Comparison of ENCODE assay signal across 1 cellular context in genomic region chr20:33276303-33277113, GRCh38.
TF ChIP-seq lines count a peak whose summit lies in the region.

No MANE protein-coding gene starts in this region.

TF ChIP-seq in HepG2, 621 proteins besides CTCF, POLR2A, EP300 and RAD21 (continues in another document):
- TF ChIP-seq NFRKB (IDR thresholded peaks at IDR 0.05) (no peak), ARNTL (CRISPR knock-in tag; IDR thresholded peaks at IDR 0.05) (no peak), BORCS8-MEF2B (CRISPR knock-in tag; IDR thresholded peaks at IDR 0.05) (peak; percentile 75), MAX (IDR thresholded peaks at IDR 0.05) (peak; percentile 45; the same call in 1 of the 2 replicates), ZNF644 (CRISPR knock-in tag; IDR thresholded peaks at IDR 0.05; ENCODE audit: low read depth) (0 out of 2 replicates have a peak, but pooled peaks have one; percentile 57), ZNF451 (CRISPR knock-in tag; IDR thresholded peaks at IDR 0.05) (peak; percentile 63; the same call in 1 of the 2 replicates), ZNF350 (CRISPR knock-in tag; IDR thresholded peaks at IDR 0.05; ENCODE audit: borderline replicate concordance, low read depth) (0 out of 2 replicates have a peak, but pooled peaks have one; percentile 83), KDM2A (CRISPR knock-in tag; IDR thresholded peaks at IDR 0.05; ENCODE audit: borderline replicate concordance, low read depth) (peak; percentile 37; the same call in 1 of the 2 replicates), ZFAT (CRISPR knock-in tag; conservative IDR thresholded peaks at IDR 0.05) (no peak), SAP130 (CRISPR knock-in tag; IDR thresholded peaks at IDR 0.05; ENCODE audit: low read depth) (peak; percentile 54), FOXA3 (CRISPR knock-in tag; IDR thresholded peaks at IDR 0.05) (0 out of 2 replicates have a peak, but pooled peaks have one; percentile 21), ZKSCAN1 (IDR thresholded peaks at IDR 0.05; ENCODE audit: low read length) (peak; percentile 57; the same call in 1 of the 2 replicates), ZBTB38 (CRISPR knock-in tag; IDR thresholded peaks at IDR 0.05) (peak; percentile 49; the same call in 1 of the 2 replicates), ZFP36 (IDR thresholded peaks at IDR 0.05; ENCODE audit: borderline replicate concordance, low read depth, low read length, partially characterized antibody) (peak; percentile 81), ZFY (CRISPR knock-in tag; IDR thresholded peaks at IDR 0.05) (peak; percentile 24; the same call in 1 of the 2 replicates), ZFP36L1 (CRISPR knock-in tag; IDR thresholded peaks at IDR 0.05) (no peak), HIC2 (CRISPR knock-in tag; IDR thresholded peaks at IDR 0.05; ENCODE audit: low read depth) (peak; percentile 46; the same call in 1 of the 2 replicates), HNRNPK (IDR thresholded peaks at IDR 0.05; ENCODE audit: low read depth, low read length, poor library complexity, severe bottlenecking) (peak; percentile 72), ZNF709 (CRISPR knock-in tag; IDR thresholded peaks at IDR 0.05) (0 out of 2 replicates have a peak, but pooled peaks have one; percentile 14), KDM1A (CRISPR knock-in tag; IDR thresholded peaks at IDR 0.05) (peak; percentile 96), TBX2 (CRISPR knock-in tag; IDR thresholded peaks at IDR 0.05; ENCODE audit: borderline replicate concordance) (peak; percentile 55; the same call in 1 of the 2 replicates), ZNF570 (CRISPR knock-in tag; IDR thresholded peaks at IDR 0.05; ENCODE audit: borderline replicate concordance) (no peak), HNRNPL (IDR thresholded peaks at IDR 0.05; ENCODE audit: low read depth, low read length) (0 out of 2 replicates have a peak, but pooled peaks have one; percentile 28), KDM3A (CRISPR knock-in tag; IDR thresholded peaks at IDR 0.05; ENCODE audit: low read depth) (0 out of 2 replicates have a peak, but pooled peaks have one; percentile 31), TARDBP (CRISPR knock-in tag; IDR thresholded peaks at IDR 0.05) (peak; percentile 47; the same call in 1 of the 2 replicates), ZMYM3 (CRISPR knock-in tag; IDR thresholded peaks at IDR 0.05) (peak; percentile 100), ZFP91 (CRISPR knock-in tag; IDR thresholded peaks at IDR 0.05; ENCODE audit: borderline replicate concordance) (peak; percentile 57; the same call in 1 of the 2 replicates), REPIN1 (CRISPR knock-in tag; IDR thresholded peaks at IDR 0.05; ENCODE audit: borderline replicate concordance, low read depth) (peak; percentile 55; the same call in 1 of the 2 replicates), ZNF713 (CRISPR knock-in tag; IDR thresholded peaks at IDR 0.05) (no peak), HDAC1 (CRISPR knock-in tag; IDR thresholded peaks at IDR 0.05) (peak; percentile 84), ZNF331 (CRISPR knock-in tag; IDR thresholded peaks at IDR 0.05) (peak; percentile 74; the same call in 1 of the 2 replicates)
- TF ChIP-seq, protein P1, sequence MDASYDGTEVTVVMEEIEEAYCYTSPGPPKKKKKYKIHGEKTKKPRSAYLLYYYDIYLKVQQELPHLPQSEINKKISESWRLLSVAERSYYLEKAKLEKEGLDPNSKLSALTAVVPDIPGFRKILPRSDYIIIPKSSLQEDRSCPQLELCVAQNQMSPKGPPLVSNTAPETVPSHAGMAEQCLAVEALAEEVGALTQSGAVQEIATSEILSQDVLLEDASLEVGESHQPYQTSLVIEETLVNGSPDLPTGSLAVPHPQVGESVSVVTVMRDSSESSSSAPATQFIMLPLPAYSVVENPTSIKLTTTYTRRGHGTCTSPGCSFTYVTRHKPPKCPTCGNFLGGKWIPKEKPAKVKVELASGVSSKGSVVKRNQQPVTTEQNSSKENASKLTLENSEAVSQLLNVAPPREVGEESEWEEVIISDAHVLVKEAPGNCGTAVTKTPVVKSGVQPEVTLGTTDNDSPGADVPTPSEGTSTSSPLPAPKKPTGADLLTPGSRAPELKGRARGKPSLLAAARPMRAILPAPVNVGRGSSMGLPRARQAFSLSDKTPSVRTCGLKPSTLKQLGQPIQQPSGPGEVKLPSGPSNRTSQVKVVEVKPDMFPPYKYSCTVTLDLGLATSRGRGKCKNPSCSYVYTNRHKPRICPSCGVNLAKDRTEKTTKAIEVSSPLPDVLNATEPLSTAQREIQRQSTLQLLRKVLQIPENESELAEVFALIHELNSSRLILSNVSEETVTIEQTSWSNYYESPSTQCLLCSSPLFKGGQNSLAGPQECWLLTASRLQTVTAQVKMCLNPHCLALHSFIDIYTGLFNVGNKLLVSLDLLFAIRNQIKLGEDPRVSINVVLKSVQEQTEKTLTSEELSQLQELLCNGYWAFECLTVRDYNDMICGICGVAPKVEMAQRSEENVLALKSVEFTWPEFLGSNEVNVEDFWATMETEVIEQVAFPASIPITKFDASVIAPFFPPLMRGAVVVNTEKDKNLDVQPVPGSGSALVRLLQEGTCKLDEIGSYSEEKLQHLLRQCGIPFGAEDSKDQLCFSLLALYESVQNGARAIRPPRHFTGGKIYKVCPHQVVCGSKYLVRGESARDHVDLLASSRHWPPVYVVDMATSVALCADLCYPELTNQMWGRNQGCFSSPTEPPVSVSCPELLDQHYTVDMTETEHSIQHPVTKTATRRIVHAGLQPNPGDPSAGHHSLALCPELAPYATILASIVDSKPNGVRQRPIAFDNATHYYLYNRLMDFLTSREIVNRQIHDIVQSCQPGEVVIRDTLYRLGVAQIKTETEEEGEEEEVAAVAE (CRISPR knock-in tag; IDR thresholded peaks at IDR 0.05; ENCODE audit: borderline replicate concordance), result 0 out of 2 replicates have a peak, but pooled peaks have one; percentile 41
- TF ChIP-seq, protein P2, sequence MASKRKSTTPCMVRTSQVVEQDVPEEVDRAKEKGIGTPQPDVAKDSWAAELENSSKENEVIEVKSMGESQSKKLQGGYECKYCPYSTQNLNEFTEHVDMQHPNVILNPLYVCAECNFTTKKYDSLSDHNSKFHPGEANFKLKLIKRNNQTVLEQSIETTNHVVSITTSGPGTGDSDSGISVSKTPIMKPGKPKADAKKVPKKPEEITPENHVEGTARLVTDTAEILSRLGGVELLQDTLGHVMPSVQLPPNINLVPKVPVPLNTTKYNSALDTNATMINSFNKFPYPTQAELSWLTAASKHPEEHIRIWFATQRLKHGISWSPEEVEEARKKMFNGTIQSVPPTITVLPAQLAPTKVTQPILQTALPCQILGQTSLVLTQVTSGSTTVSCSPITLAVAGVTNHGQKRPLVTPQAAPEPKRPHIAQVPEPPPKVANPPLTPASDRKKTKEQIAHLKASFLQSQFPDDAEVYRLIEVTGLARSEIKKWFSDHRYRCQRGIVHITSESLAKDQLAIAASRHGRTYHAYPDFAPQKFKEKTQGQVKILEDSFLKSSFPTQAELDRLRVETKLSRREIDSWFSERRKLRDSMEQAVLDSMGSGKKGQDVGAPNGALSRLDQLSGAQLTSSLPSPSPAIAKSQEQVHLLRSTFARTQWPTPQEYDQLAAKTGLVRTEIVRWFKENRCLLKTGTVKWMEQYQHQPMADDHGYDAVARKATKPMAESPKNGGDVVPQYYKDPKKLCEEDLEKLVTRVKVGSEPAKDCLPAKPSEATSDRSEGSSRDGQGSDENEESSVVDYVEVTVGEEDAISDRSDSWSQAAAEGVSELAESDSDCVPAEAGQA (IDR thresholded peaks at IDR 0.05; ENCODE audit: low read depth), result 0 out of 2 replicates have a peak, but pooled peaks have one; percentile 31
- TF ChIP-seq, protein P2 (CRISPR knock-in tag; IDR thresholded peaks at IDR 0.05; ENCODE audit: borderline replicate concordance), result no peak
- TF ChIP-seq, protein P3, sequence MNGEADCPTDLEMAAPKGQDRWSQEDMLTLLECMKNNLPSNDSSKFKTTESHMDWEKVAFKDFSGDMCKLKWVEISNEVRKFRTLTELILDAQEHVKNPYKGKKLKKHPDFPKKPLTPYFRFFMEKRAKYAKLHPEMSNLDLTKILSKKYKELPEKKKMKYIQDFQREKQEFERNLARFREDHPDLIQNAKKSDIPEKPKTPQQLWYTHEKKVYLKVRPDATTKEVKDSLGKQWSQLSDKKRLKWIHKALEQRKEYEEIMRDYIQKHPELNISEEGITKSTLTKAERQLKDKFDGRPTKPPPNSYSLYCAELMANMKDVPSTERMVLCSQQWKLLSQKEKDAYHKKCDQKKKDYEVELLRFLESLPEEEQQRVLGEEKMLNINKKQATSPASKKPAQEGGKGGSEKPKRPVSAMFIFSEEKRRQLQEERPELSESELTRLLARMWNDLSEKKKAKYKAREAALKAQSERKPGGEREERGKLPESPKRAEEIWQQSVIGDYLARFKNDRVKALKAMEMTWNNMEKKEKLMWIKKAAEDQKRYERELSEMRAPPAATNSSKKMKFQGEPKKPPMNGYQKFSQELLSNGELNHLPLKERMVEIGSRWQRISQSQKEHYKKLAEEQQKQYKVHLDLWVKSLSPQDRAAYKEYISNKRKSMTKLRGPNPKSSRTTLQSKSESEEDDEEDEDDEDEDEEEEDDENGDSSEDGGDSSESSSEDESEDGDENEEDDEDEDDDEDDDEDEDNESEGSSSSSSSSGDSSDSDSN (CRISPR knock-in tag; IDR thresholded peaks at IDR 0.05), result peak; percentile 56; the same call in 1 of the 2 replicates
- TF ChIP-seq, protein P4, sequence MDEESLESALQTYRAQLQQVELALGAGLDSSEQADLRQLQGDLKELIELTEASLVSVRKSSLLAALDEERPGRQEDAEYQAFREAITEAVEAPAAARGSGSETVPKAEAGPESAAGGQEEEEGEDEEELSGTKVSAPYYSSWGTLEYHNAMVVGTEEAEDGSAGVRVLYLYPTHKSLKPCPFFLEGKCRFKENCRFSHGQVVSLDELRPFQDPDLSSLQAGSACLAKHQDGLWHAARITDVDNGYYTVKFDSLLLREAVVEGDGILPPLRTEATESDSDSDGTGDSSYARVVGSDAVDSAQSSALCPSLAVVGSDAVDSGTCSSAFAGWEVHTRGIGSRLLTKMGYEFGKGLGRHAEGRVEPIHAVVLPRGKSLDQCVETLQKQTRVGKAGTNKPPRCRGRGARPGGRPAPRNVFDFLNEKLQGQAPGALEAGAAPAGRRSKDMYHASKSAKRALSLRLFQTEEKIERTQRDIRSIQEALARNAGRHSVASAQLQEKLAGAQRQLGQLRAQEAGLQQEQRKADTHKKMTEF (CRISPR knock-in tag; IDR thresholded peaks at IDR 0.05), result 0 out of 2 replicates have a peak, but pooled peaks have one; percentile 56
- TF ChIP-seq, protein P5, sequence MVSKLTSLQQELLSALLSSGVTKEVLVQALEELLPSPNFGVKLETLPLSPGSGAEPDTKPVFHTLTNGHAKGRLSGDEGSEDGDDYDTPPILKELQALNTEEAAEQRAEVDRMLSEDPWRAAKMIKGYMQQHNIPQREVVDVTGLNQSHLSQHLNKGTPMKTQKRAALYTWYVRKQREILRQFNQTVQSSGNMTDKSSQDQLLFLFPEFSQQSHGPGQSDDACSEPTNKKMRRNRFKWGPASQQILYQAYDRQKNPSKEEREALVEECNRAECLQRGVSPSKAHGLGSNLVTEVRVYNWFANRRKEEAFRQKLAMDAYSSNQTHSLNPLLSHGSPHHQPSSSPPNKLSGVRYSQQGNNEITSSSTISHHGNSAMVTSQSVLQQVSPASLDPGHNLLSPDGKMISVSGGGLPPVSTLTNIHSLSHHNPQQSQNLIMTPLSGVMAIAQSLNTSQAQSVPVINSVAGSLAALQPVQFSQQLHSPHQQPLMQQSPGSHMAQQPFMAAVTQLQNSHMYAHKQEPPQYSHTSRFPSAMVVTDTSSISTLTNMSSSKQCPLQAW (CRISPR knock-in tag; IDR thresholded peaks at IDR 0.05), result 0 out of 2 replicates have a peak, but pooled peaks have one; percentile 5
